12 cellular contexts compared by ENCODE assay signal in the genomic region with DNA sequence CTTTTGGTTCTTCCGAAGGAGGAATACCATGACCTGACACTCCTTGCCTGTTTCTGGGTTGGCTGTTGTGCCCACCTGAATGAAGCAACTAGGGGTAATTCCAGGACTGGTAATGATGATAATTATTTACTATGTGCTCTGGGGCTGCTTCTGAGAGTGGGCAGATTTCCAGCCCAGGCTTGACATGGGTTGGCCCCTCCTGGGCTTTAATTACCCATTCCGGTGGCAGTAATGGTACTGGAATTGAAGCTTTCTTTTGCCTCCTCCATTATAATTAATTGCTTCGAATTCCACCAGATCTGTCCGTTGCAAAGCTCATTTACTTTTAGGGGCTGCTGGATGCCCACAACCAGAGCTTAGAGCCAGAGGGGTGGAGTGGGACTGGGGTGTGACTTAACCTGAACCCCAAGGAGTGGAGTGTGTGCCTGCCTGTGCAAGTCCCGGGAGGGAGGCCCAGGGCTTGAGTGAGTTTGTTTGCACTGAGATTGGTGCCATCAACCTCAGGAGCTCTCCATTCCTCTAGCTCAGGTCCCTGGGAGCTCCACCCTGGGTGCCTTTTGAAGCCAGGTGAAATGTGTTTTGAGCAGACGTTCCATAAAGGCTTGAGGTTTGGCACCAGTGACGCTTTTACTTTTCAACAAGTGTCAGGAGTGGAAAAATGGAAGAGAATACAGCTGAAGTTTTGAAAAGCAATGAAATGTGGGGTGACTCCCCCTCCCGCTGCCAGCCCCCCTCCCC.
DNase-seq lines count a peak whose midpoint lies in the region; ATAC-seq and TF ChIP-seq lines count a peak whose summit lies in the region.
"Had no signal": no experiment of that assay in that cellular context is flagged by ENCODE, and none has a peak within 500 bp of the region (broad histone marks: within the 10 kb centered on the region; RNA-seq: fewer than 3 reads in every experiment).

No MANE protein-coding gene starts in this region.

- H3K9me3 ChIP-seq in right cardiac atrium (ENCODE audit: control insufficient read depth, low read length) (no peaks in the 10 kb centered on the region), endodermal cell (ENCODE audit: control insufficient read depth, low read length) (peaks cover 15% of the 10 kb centered on the region), uterus (peaks cover 0 to 4% of the 10 kb centered on the region in 2 donors)
- peaks cover 0 to under 1% (median 0%) of the 10 kb centered on the region in 3 experiments for H3K9me3 ChIP-seq in naive thymus-derived CD4-positive, alpha-beta T cell (ENCODE audit: control insufficient read depth in 2 of 3, low read length in 3 of 3)

- POLR2A ChIA-PET in naive thymus-derived CD4-positive, alpha-beta T cell (lab: Charles Lee): interaction anchor here (4.4 kb wide), 1 partner anchor 13 kb away, joined by 31 read pairs; no protein-coding TSS in a partner anchor

- no peaks in the 10 kb centered on the region for H3K4me1 ChIP-seq in right cardiac atrium (ENCODE audit: control insufficient read depth, insufficient read depth, low read length)
- no peaks in the 10 kb centered on the region for H3K4me1 ChIP-seq in endodermal cell (ENCODE audit: control insufficient read depth, insufficient read depth, low read length)
- no peaks in the 10 kb centered on the region for H3K4me1 ChIP-seq in naive thymus-derived CD4-positive, alpha-beta T cell (ENCODE audit: control insufficient read depth in 2 of 2, insufficient read depth in 2 of 2, low read length in 2 of 2)
- no peaks in the 10 kb centered on the region for H3K4me1 ChIP-seq in uterus

- H3K27ac ChIP-seq in right cardiac atrium (ENCODE audit: low read length): peak overlapping the region; percentile 45
- H3K27ac ChIP-seq in endodermal cell (ENCODE audit: low read depth, low read length): no peak overlapping the region
- H3K27ac ChIP-seq in naive thymus-derived CD4-positive, alpha-beta T cell (ENCODE audit: low read depth, low read length): no peak overlapping the region
- H3K27ac ChIP-seq in uterus: peak overlapping the region; percentile 71 to 92

- DNase-seq in right cardiac atrium: no peak
- DNase-seq in cardiac septum (ENCODE audit: low spot score): no peak
- DNase-seq in endodermal cell: peak; percentile 70
- peak in 1 of 9 donors; percentile 4 for DNase-seq in naive thymus-derived CD4-positive, alpha-beta T cell
- DNase-seq in uterus: no peak
- no peak for DNase-seq in erythroblast (lab: John Stamatoyannopoulos, UW)
- DNase-seq: activated T-cell treated with anti-CD3 and anti-CD28 coated beads, Interleukin-2, amount 50 U/mL, for 24 hours had no signal

- peaks cover 14% of the 10 kb centered on the region for H3K9me3 Mint-ChIP-seq in endodermal cell
- peaks cover 0 to 5% (median 3%) of the 10 kb centered on the region in 11 donors for H3K9me3 Mint-ChIP-seq in naive thymus-derived CD4-positive, alpha-beta T cell

- H3K36me3 Mint-ChIP-seq in endodermal cell (ENCODE audit: low read depth): peaks cover 13% of the 10 kb centered on the region
- H3K36me3 Mint-ChIP-seq in naive thymus-derived CD4-positive, alpha-beta T cell: peaks cover 0 to 3% (median under 1%) of the 10 kb centered on the region in 5 donors

- peak overlapping the region; percentile 97 for H3K27ac Mint-ChIP-seq in endodermal cell
- peak overlapping the region in 7 of 9 donors; percentile 51 to 91 (median 83) for H3K27ac Mint-ChIP-seq in naive thymus-derived CD4-positive, alpha-beta T cell
- H3K27ac Mint-ChIP-seq: stimulated activated naive CD8-positive, alpha-beta T cell treated with anti-CD3 and anti-CD28 coated beads, Interleukin-15, Interleukin-2, amounts not matched to agents 100 ng/mL and 50 ng/mL, for 24 hours had no signal

- intact Hi-C loops in right cardiac atrium (cut with DNase I): no loop called here
- intact Hi-C loops in cardiac septum (cut with DNase I): loop anchor here (2.0 kb wide), 1 partner anchor 175 kb away; no protein-coding TSS in a partner anchor
- intact Hi-C loops in naive thymus-derived CD4-positive, alpha-beta T cell (cut with micrococcal nuclease): loop anchor here in 1 of 2 donors (10.0 kb wide), 1 partner anchor 321 kb away; the partner anchor contains the start of gene GOLPH3
- intact Hi-C loops in uterus (cut with DNase I; ENCODE audit: low total_unique reads): no loop called here

- CTCF ChIA-PET in naive thymus-derived CD4-positive, alpha-beta T cell (lab: Charles Lee): interaction anchor here (1.3 to 2.6 kb wide), 4 partner anchors 8 to 239 kb away, joined by 4 to 21 read pairs (median 6); no protein-coding TSS in a partner anchor

- WGBS in right cardiac atrium: 57% methylated on average over 8 of the region's 8 CpGs
- 70 to 71% methylated on average over 4 to 8 of the region's 8 CpGs for WGBS in endodermal cell (ENCODE audit: insufficient coverage in 1 of 2, insufficient read length in 1 of 2), 2 experiments

- ATAC-seq in right cardiac atrium (no peak), HG03095 (IDR thresholded peaks at IDR 0.05; ENCODE audit: unreplicated experiment) (no peak), GM21526 (IDR thresholded peaks at IDR 0.05; ENCODE audit: low FRiP score, unreplicated experiment) (no peak)
- ATAC-seq in naive thymus-derived CD4-positive, alpha-beta T cell: no peak
- ATAC-seq: GM12878 had no signal

- H3K4me1 Mint-ChIP-seq in endodermal cell: peaks cover 25% of the 10 kb centered on the region
- peaks cover 6 to 39% (median 28%) of the 10 kb centered on the region in 7 donors for H3K4me1 Mint-ChIP-seq in naive thymus-derived CD4-positive, alpha-beta T cell

- H3K36me3 ChIP-seq in endodermal cell (ENCODE audit: control insufficient read depth, insufficient read depth, low read length): peaks cover 4% of the 10 kb centered on the region
- H3K36me3 ChIP-seq in naive thymus-derived CD4-positive, alpha-beta T cell (ENCODE audit: control insufficient read depth in 2 of 3, insufficient read depth in 3 of 3, low read length in 3 of 3): no peaks in the 10 kb centered on the region
- no peaks in the 10 kb centered on the region for H3K36me3 ChIP-seq in uterus
- H3K36me3 ChIP-seq: MG63 had no signal

- no peak for TF ChIP-seq POLR2A in uterus (IDR thresholded peaks at IDR 0.05)
- no peak for TF ChIP-seq POLR2A in erythroblast (IDR thresholded peaks at IDR 0.05; ENCODE audit: low read length)

- H3K4me3 Mint-ChIP-seq in endodermal cell: peak overlapping the region; percentile 77
- peak overlapping the region in 9 of 10 donors; percentile 84 to 97 (median 89) for H3K4me3 Mint-ChIP-seq in naive thymus-derived CD4-positive, alpha-beta T cell

- H3K27me3 Mint-ChIP-seq in endodermal cell (ENCODE audit: insufficient read depth): no peaks in the 10 kb centered on the region
- peaks cover 0 to 45% (median 22%) of the 10 kb centered on the region in 5 donors for H3K27me3 Mint-ChIP-seq in naive thymus-derived CD4-positive, alpha-beta T cell

- no peak overlapping the region for H3K4me3 ChIP-seq in right cardiac atrium (ENCODE audit: low read length)
- peak overlapping the region; percentile 93 for H3K4me3 ChIP-seq in endodermal cell (ENCODE audit: low read length)
- H3K4me3 ChIP-seq in naive thymus-derived CD4-positive, alpha-beta T cell (ENCODE audit: low read length): no peak overlapping the region
- peak overlapping the region in 1 of 2 donors; percentile 45 for H3K4me3 ChIP-seq in uterus
- H3K4me3 ChIP-seq: GM12878 had no signal

- no peak overlapping the region for H3K9ac ChIP-seq in endodermal cell (ENCODE audit: extremely low read depth, low read length, poor library complexity, severe bottlenecking)

- TF ChIP-seq CTCF in endodermal cell (conservative IDR thresholded peaks at IDR 0.05) (no peak), uterus (IDR thresholded peaks at IDR 0.05) (no peak)

- H3K27me3 ChIP-seq in right cardiac atrium (ENCODE audit: control insufficient read depth, insufficient read depth) (no peaks in the 10 kb centered on the region), endodermal cell (ENCODE audit: control insufficient read depth, insufficient read depth, low read length, poor library complexity, severe bottlenecking) (no peaks in the 10 kb centered on the region), uterus (no peaks in the 10 kb centered on the region)
- H3K27me3 ChIP-seq in naive thymus-derived CD4-positive, alpha-beta T cell (ENCODE audit: control insufficient read depth in 2 of 2, insufficient read depth in 2 of 2, low read length in 2 of 2): no peaks in the 10 kb centered on the region
- H3K27me3 ChIP-seq: MG63 had no signal

Comparison
In these comparisons a context has a peak if more than half of its experiments do, and no peak if none do; other contexts are left out.
1. H3K27ac ChIP-seq: peak in right cardiac atrium (single experiment) and uterus (2 of 2); none in endodermal cell (single experiment) and naive thymus-derived CD4-positive, alpha-beta T cell (single experiment).